26 cellular contexts compared by ENCODE assay signal in genomic region chr5:2920312-2920711, GRCh38.
"Had no signal": no experiment of that assay in that cellular context is flagged by ENCODE, and none has a peak within 500 bp of the region (broad histone marks: within the 10 kb centered on the region; RNA-seq: fewer than 3 reads in every experiment).

No MANE protein-coding gene starts in this region.

- H3K36me3 ChIP-seq: left lung, neutrophil, ovary, right atrium auricular region, stomach, thyroid gland, transverse colon, upper lobe of left lung, vagina had no signal

- H3K9me3 ChIP-seq: neutrophil, testis, thyroid gland, transverse colon, vagina had no signal

- H3K36me3 Mint-ChIP-seq: memory B cell; naive thymus-derived CD8-positive, alpha-beta T cell; stimulated activated naive B cell treated with anti-CD40 and anti-IgM and Interleukin-4, amounts not matched to agents 10 μg/mL and 1 μg/mL and 100 μg/mL, for 72 hours had no signal

- H3K27ac ChIP-seq: left lung, neutrophil, ovary, right atrium auricular region, skin epidermis, stomach, testis, thyroid gland, transverse colon, upper lobe of left lung, vagina had no signal

- H3K27me3 ChIP-seq: left lung, neutrophil, ovary, right atrium auricular region, stomach, testis, thyroid gland, transverse colon, upper lobe of left lung, vagina had no signal

- H3K4me1 ChIP-seq: left lung, right atrium auricular region, stomach, testis, thyroid gland, transverse colon, upper lobe of left lung, vagina had no signal

- H3K4me3 ChIP-seq: left lung, ovary, right atrium auricular region, skin epidermis, stomach, testis, thyroid gland, transverse colon, upper lobe of left lung, vagina had no signal

- H3K4me3 Mint-ChIP-seq: memory B cell; naive thymus-derived CD8-positive, alpha-beta T cell; nephron; neural crest cell; stimulated activated naive B cell treated with anti-CD40 and anti-IgM and Interleukin-4, amounts not matched to agents 10 μg/mL and 1 μg/mL and 100 μg/mL, for 72 hours had no signal

- DNase-seq: hippocampal formation; kidney; left colon; left lung; naive thymus-derived CD8-positive, alpha-beta T cell; occipital lobe; ovary; stimulated activated CD4-positive, alpha-beta T cell treated with anti-CD3 and anti-CD28 coated beads, Interleukin-12 subunit alpha, Interleukin-12 subunit beta, amount 100 ng/mL, for 4 hours; stimulated activated CD4-positive, alpha-beta T cell treated with anti-CD3 and anti-CD28 coated beads, Interleukin-15, amount 100 ng/mL, for 24 hours; stimulated activated CD4-positive, alpha-beta T cell treated with anti-CD3 and anti-CD28 coated beads, Interleukin-2, amount 100 ng/mL, for 24 hours; stimulated activated CD4-positive, alpha-beta T cell treated with anti-CD3 and anti-CD28 coated beads, Interleukin-4, amount 100 ng/mL, for 1 hour; stimulated activated naive B cell treated with anti-CD40 and anti-IgM and Interleukin-4, amounts not matched to agents 10 μg/mL and 1 μg/mL and 100 μg/mL, for 72 hours; stimulated activated naive CD8-positive, alpha-beta T cell treated with anti-CD3 and anti-CD28 coated beads, Interleukin-15, Interleukin-2, amounts not matched to agents 100 U/mL and 50 U/mL, for 24 hours; stomach; testis; thyroid gland; transverse colon had no signal

- H3K27me3 Mint-ChIP-seq: memory B cell; stimulated activated naive B cell treated with anti-CD40 and anti-IgM and Interleukin-4, amounts not matched to agents 10 μg/mL and 1 μg/mL and 100 μg/mL, for 72 hours had no signal

- H3K27ac Mint-ChIP-seq: memory B cell; naive thymus-derived CD8-positive, alpha-beta T cell; nephron; progenitor cell of endocrine pancreas; stimulated activated naive B cell treated with anti-CD40 and anti-IgM and Interleukin-4, amounts not matched to agents 10 μg/mL and 1 μg/mL and 100 μg/mL, for 72 hours had no signal

- H3K4me1 Mint-ChIP-seq: memory B cell; naive thymus-derived CD8-positive, alpha-beta T cell; nephron; stimulated activated naive B cell treated with anti-CD40 and anti-IgM and Interleukin-4, amounts not matched to agents 10 μg/mL and 1 μg/mL and 100 μg/mL, for 72 hours had no signal
